Comparison of ENCODE assay signal across 1 cellular context in the genomic region with DNA sequence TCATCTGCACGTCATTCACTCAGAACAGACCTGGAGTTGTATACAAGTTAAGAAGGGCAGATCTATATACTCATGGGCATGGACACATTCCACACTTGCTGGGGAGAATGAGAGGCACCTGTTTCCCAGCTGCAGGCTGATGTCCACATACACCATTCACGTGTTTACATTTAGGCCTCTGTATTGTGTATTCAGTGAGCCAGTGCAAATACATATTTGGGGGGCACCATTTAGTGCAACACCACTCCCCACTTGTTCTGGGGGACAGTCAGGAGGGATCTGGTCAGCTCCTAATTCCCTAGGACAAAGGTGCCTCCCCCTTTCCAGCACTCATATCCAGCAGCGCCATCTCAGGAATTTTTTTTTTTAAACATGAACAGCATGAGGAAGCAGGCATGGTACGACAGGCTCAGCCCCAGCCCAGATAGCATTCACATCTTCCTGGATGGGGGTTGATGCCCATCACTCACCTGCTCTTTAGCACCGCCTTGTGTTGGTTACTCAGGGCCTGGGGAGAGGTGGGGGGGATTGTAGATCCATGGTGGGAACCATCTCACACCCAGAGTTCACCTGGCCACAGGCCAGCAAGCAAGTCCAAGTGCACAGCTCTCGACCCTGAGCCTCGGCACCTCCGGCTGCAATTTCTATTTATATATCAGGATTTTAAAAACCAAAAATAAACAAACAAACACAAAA.
TF ChIP-seq lines count a peak whose summit lies in the region.

No MANE protein-coding gene starts in this region.

TF ChIP-seq in HepG2, 621 proteins besides CTCF, POLR2A, EP300 and RAD21:
- TF ChIP-seq, protein P1, sequence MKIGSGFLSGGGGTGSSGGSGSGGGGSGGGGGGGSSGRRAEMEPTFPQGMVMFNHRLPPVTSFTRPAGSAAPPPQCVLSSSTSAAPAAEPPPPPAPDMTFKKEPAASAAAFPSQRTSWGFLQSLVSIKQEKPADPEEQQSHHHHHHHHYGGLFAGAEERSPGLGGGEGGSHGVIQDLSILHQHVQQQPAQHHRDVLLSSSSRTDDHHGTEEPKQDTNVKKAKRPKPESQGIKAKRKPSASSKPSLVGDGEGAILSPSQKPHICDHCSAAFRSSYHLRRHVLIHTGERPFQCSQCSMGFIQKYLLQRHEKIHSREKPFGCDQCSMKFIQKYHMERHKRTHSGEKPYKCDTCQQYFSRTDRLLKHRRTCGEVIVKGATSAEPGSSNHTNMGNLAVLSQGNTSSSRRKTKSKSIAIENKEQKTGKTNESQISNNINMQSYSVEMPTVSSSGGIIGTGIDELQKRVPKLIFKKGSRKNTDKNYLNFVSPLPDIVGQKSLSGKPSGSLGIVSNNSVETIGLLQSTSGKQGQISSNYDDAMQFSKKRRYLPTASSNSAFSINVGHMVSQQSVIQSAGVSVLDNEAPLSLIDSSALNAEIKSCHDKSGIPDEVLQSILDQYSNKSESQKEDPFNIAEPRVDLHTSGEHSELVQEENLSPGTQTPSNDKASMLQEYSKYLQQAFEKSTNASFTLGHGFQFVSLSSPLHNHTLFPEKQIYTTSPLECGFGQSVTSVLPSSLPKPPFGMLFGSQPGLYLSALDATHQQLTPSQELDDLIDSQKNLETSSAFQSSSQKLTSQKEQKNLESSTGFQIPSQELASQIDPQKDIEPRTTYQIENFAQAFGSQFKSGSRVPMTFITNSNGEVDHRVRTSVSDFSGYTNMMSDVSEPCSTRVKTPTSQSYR (CRISPR knock-in tag; IDR thresholded peaks at IDR 0.05; ENCODE audit: borderline replicate concordance): peak; percentile 6; the same call in 1 of the 2 replicates
- TF ChIP-seq MAZ (IDR thresholded peaks at IDR 0.05; ENCODE audit: borderline replicate concordance, low read depth, low read length) (peak; percentile 23; the same call in 1 of the 2 replicates), MAZ (CRISPR knock-in tag; IDR thresholded peaks at IDR 0.05; ENCODE audit: low read depth) (no peak), KAT8 (CRISPR knock-in tag; IDR thresholded peaks at IDR 0.05) (no peak), SMC3 (IDR thresholded peaks at IDR 0.05; ENCODE audit: low read length) (peak; percentile 30; the same call in 1 of the 2 replicates), ATAD3A (CRISPR knock-in tag; IDR thresholded peaks at IDR 0.05) (no peak), STAG1 (CRISPR knock-in tag; IDR thresholded peaks at IDR 0.05) (peak; percentile 36), FOXP1 (IDR thresholded peaks at IDR 0.05) (no peak), FOXP1 (CRISPR knock-in tag; IDR thresholded peaks at IDR 0.05) (peak; percentile 29; the same call in 1 of the 2 replicates), ZNF235 (CRISPR knock-in tag; IDR thresholded peaks at IDR 0.05; ENCODE audit: borderline replicate concordance) (no peak), KDM1A (CRISPR knock-in tag; IDR thresholded peaks at IDR 0.05) (no peak), FLYWCH1 (CRISPR knock-in tag; IDR thresholded peaks at IDR 0.05) (no peak), FOXA1 (IDR thresholded peaks at IDR 0.05) (no peak), FOXA1 (CRISPR knock-in tag; IDR thresholded peaks at IDR 0.05) (peak; percentile 60), FOXA3 (CRISPR knock-in tag; IDR thresholded peaks at IDR 0.05) (peak; percentile 62; the same call in 1 of the 2 replicates), TCF7L2 (IDR thresholded peaks at IDR 0.05; ENCODE audit: low read depth, low read length) (no peak), ZNF674 (CRISPR knock-in tag; IDR thresholded peaks at IDR 0.05; ENCODE audit: low read depth) (no peak), ZNF652 (CRISPR knock-in tag; IDR thresholded peaks at IDR 0.05; ENCODE audit: borderline replicate concordance, low read depth) (no peak), HOXA9 (CRISPR knock-in tag; IDR thresholded peaks at IDR 0.05; ENCODE audit: borderline replicate concordance) (no peak), ZSCAN29 (CRISPR knock-in tag; conservative IDR thresholded peaks at IDR 0.05) (no peak), THYN1 (CRISPR knock-in tag; IDR thresholded peaks at IDR 0.05; ENCODE audit: borderline replicate concordance, low read depth) (no peak), NCOR1 (IDR thresholded peaks at IDR 0.05; ENCODE audit: borderline replicate concordance, low read length) (no peak), SOX6 (IDR thresholded peaks at IDR 0.05) (no peak), SOX6 (CRISPR knock-in tag; IDR thresholded peaks at IDR 0.05) (peak; percentile 45), BCL6 (CRISPR knock-in tag; IDR thresholded peaks at IDR 0.05) (no peak), HOXA5 (CRISPR knock-in tag; IDR thresholded peaks at IDR 0.05) (peak; percentile 26; the same call in 1 of the 2 replicates), MED8 (CRISPR knock-in tag; IDR thresholded peaks at IDR 0.05; ENCODE audit: insufficient replicate concordance) (no peak), FOSL2 (CRISPR knock-in tag; IDR thresholded peaks at IDR 0.05) (peak; percentile 30; the same call in 1 of the 2 replicates), NKX3-1 (CRISPR knock-in tag; IDR thresholded peaks at IDR 0.05) (no peak), MEF2D (CRISPR knock-in tag; IDR thresholded peaks at IDR 0.05) (0 out of 2 replicates have a peak, but pooled peaks have one; percentile 39), SALL1 (CRISPR knock-in tag; IDR thresholded peaks at IDR 0.05) (0 out of 2 replicates have a peak, but pooled peaks have one; percentile 11)
- TF ChIP-seq, protein P2, sequence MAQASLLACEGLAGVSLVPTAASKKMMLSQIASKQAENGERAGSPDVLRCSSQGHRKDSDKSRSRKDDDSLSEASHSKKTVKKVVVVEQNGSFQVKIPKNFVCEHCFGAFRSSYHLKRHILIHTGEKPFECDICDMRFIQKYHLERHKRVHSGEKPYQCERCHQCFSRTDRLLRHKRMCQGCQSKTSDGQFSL (CRISPR knock-in tag; IDR thresholded peaks at IDR 0.05): peak; percentile 90
- TF ChIP-seq, protein P3, sequence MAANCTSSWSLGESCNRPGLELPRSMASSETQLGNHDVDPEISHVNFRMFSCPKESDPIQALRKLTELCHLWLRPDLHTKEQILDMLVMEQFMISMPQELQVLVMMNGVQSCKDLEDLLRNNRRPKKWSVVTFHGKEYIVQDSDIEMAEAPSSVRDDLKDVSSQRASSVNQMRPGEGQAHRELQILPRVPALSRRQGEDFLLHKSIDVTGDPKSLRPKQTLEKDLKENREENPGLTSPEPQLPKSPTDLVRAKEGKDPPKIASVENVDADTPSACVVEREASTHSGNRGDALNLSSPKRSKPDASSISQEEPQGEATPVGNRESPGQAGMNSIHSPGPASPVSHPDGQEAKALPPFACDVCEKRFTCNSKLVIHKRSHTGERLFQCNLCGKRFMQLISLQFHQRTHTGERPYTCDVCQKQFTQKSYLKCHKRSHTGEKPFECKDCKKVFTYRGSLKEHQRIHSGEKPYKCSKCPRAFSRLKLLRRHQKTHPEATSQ (CRISPR knock-in tag; IDR thresholded peaks at IDR 0.05; ENCODE audit: borderline replicate concordance): no peak
- TF ChIP-seq, protein P4, sequence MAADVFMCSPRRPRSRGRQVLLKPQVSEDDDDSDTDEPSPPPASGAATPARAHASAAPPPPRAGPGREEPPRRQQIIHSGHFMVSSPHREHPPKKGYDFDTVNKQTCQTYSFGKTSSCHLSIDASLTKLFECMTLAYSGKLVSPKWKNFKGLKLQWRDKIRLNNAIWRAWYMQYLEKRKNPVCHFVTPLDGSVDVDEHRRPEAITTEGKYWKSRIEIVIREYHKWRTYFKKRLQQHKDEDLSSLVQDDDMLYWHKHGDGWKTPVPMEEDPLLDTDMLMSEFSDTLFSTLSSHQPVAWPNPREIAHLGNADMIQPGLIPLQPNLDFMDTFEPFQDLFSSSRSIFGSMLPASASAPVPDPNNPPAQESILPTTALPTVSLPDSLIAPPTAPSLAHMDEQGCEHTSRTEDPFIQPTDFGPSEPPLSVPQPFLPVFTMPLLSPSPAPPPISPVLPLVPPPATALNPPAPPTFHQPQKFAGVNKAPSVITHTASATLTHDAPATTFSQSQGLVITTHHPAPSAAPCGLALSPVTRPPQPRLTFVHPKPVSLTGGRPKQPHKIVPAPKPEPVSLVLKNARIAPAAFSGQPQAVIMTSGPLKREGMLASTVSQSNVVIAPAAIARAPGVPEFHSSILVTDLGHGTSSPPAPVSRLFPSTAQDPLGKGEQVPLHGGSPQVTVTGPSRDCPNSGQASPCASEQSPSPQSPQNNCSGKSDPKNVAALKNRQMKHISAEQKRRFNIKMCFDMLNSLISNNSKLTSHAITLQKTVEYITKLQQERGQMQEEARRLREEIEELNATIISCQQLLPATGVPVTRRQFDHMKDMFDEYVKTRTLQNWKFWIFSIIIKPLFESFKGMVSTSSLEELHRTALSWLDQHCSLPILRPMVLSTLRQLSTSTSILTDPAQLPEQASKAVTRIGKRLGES (CRISPR knock-in tag; IDR thresholded peaks at IDR 0.05; ENCODE audit: borderline replicate concordance): no peak
- TF ChIP-seq, protein P5, sequence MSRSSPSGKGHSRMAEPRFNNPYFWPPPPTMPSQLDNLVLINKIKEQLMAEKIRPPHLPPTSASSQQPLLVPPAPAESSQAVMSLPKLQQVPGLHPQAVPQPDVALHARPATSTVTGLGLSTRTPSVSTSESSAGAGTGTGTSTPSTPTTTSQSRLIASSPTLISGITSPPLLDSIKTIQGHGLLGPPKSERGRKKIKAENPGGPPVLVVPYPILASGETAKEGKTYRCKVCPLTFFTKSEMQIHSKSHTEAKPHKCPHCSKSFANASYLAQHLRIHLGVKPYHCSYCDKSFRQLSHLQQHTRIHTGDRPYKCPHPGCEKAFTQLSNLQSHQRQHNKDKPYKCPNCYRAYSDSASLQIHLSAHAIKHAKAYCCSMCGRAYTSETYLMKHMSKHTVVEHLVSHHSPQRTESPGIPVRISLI (CRISPR knock-in tag; IDR thresholded peaks at IDR 0.05; ENCODE audit: borderline replicate concordance): peak; percentile 69; the same call in 1 of the 2 replicates
- TF ChIP-seq, protein P6, sequence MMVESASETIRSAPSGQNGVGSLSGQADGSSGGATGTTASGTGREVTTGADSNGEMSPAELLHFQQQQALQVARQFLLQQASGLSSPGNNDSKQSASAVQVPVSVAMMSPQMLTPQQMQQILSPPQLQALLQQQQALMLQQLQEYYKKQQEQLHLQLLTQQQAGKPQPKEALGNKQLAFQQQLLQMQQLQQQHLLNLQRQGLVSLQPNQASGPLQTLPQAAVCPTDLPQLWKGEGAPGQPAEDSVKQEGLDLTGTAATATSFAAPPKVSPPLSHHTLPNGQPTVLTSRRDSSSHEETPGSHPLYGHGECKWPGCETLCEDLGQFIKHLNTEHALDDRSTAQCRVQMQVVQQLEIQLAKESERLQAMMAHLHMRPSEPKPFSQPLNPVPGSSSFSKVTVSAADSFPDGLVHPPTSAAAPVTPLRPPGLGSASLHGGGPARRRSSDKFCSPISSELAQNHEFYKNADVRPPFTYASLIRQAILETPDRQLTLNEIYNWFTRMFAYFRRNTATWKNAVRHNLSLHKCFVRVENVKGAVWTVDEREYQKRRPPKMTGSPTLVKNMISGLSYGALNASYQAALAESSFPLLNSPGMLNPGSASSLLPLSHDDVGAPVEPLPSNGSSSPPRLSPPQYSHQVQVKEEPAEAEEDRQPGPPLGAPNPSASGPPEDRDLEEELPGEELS (CRISPR knock-in tag; IDR thresholded peaks at IDR 0.05): 0 out of 2 replicates have a peak, but pooled peaks have one; percentile 23
- TF ChIP-seq, protein P7, sequence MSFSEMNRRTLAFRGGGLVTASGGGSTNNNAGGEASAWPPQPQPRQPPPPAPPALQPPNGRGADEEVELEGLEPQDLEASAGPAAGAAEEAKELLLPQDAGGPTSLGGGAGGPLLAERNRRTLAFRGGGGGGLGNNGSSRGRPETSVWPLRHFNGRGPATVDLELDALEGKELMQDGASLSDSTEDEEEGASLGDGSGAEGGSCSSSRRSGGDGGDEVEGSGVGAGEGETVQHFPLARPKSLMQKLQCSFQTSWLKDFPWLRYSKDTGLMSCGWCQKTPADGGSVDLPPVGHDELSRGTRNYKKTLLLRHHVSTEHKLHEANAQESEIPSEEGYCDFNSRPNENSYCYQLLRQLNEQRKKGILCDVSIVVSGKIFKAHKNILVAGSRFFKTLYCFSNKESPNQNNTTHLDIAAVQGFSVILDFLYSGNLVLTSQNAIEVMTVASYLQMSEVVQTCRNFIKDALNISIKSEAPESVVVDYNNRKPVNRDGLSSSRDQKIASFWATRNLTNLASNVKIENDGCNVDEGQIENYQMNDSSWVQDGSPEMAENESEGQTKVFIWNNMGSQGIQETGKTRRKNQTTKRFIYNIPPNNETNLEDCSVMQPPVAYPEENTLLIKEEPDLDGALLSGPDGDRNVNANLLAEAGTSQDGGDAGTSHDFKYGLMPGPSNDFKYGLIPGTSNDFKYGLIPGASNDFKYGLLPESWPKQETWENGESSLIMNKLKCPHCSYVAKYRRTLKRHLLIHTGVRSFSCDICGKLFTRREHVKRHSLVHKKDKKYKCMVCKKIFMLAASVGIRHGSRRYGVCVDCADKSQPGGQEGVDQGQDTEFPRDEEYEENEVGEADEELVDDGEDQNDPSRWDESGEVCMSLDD (CRISPR knock-in tag; IDR thresholded peaks at IDR 0.05; ENCODE audit: borderline replicate concordance): peak; percentile 83; the same call in 1 of the 2 replicates
- TF ChIP-seq, protein P8, sequence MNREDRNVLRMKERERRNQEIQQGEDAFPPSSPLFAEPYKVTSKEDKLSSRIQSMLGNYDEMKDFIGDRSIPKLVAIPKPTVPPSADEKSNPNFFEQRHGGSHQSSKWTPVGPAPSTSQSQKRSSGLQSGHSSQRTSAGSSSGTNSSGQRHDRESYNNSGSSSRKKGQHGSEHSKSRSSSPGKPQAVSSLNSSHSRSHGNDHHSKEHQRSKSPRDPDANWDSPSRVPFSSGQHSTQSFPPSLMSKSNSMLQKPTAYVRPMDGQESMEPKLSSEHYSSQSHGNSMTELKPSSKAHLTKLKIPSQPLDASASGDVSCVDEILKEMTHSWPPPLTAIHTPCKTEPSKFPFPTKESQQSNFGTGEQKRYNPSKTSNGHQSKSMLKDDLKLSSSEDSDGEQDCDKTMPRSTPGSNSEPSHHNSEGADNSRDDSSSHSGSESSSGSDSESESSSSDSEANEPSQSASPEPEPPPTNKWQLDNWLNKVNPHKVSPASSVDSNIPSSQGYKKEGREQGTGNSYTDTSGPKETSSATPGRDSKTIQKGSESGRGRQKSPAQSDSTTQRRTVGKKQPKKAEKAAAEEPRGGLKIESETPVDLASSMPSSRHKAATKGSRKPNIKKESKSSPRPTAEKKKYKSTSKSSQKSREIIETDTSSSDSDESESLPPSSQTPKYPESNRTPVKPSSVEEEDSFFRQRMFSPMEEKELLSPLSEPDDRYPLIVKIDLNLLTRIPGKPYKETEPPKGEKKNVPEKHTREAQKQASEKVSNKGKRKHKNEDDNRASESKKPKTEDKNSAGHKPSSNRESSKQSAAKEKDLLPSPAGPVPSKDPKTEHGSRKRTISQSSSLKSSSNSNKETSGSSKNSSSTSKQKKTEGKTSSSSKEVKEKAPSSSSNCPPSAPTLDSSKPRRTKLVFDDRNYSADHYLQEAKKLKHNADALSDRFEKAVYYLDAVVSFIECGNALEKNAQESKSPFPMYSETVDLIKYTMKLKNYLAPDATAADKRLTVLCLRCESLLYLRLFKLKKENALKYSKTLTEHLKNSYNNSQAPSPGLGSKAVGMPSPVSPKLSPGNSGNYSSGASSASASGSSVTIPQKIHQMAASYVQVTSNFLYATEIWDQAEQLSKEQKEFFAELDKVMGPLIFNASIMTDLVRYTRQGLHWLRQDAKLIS (CRISPR knock-in tag; IDR thresholded peaks at IDR 0.05): no peak
